ENCODE assay signal across 1 cellular context in the genomic region with DNA sequence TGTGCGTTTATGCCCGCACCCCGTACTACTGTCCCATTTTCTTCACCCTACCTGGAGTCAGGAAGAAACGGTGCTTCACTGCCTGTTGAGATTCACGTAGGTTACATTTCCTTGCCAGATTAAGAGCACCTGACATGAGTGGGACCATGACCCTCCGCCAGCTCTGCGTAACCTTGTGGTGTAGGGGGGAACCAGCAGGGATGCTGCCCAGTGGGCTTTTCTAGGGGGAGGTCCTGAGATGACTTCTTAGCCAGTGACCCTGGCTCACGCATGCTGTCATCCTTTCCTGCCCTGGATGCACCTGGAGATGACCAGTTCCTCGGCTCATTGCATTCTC.
TF ChIP-seq lines count a peak whose summit lies in the region.

No MANE protein-coding gene starts in this region.

TF ChIP-seq in SK-N-SH, 30 proteins besides CTCF, POLR2A, EP300 and RAD21 (continued from another document):
- TF ChIP-seq, protein P1, sequence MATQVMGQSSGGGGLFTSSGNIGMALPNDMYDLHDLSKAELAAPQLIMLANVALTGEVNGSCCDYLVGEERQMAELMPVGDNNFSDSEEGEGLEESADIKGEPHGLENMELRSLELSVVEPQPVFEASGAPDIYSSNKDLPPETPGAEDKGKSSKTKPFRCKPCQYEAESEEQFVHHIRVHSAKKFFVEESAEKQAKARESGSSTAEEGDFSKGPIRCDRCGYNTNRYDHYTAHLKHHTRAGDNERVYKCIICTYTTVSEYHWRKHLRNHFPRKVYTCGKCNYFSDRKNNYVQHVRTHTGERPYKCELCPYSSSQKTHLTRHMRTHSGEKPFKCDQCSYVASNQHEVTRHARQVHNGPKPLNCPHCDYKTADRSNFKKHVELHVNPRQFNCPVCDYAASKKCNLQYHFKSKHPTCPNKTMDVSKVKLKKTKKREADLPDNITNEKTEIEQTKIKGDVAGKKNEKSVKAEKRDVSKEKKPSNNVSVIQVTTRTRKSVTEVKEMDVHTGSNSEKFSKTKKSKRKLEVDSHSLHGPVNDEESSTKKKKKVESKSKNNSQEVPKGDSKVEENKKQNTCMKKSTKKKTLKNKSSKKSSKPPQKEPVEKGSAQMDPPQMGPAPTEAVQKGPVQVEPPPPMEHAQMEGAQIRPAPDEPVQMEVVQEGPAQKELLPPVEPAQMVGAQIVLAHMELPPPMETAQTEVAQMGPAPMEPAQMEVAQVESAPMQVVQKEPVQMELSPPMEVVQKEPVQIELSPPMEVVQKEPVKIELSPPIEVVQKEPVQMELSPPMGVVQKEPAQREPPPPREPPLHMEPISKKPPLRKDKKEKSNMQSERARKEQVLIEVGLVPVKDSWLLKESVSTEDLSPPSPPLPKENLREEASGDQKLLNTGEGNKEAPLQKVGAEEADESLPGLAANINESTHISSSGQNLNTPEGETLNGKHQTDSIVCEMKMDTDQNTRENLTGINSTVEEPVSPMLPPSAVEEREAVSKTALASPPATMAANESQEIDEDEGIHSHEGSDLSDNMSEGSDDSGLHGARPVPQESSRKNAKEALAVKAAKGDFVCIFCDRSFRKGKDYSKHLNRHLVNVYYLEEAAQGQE (IDR thresholded peaks at IDR 0.05; ENCODE audit: low read depth, low read length): no peak
- TF ChIP-seq SIN3A (IDR thresholded peaks at IDR 0.05; ENCODE audit: borderline replicate concordance, low read depth, low read length): no peak
- TF ChIP-seq, protein P2, sequence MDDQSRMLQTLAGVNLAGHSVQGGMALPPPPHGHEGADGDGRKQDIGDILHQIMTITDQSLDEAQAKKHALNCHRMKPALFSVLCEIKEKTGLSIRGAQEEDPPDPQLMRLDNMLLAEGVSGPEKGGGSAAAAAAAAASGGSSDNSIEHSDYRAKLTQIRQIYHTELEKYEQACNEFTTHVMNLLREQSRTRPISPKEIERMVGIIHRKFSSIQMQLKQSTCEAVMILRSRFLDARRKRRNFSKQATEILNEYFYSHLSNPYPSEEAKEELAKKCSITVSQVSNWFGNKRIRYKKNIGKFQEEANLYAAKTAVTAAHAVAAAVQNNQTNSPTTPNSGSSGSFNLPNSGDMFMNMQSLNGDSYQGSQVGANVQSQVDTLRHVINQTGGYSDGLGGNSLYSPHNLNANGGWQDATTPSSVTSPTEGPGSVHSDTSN (IDR thresholded peaks at IDR 0.05): no peak
- TF ChIP-seq RFX5 (IDR thresholded peaks at IDR 0.05; ENCODE audit: low read length): no peak
- TF ChIP-seq MEF2A (IDR thresholded peaks at IDR 0.05; ENCODE audit: borderline replicate concordance, low read depth): no peak
- no peak for TF ChIP-seq NRF1 (IDR thresholded peaks at IDR 0.05; ENCODE audit: low read depth, low read length)
- no peak for TF ChIP-seq JUND (IDR thresholded peaks at IDR 0.05)
- TF ChIP-seq ELF1 (IDR thresholded peaks at IDR 0.05): no peak
- TF ChIP-seq, protein P3, sequence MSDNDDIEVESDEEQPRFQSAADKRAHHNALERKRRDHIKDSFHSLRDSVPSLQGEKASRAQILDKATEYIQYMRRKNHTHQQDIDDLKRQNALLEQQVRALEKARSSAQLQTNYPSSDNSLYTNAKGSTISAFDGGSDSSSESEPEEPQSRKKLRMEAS (IDR thresholded peaks at IDR 0.05; ENCODE audit: low read depth): no peak
- no peak for TF ChIP-seq SMC3 (IDR thresholded peaks at IDR 0.05; ENCODE audit: low read depth, low read length)
- no peak for TF ChIP-seq TAF1 (IDR thresholded peaks at IDR 0.05; ENCODE audit: borderline replicate concordance, low read depth, low read length)
- TF ChIP-seq TEAD4 (IDR thresholded peaks at IDR 0.05; ENCODE audit: borderline replicate concordance, insufficient read depth): no peak
- no peak for TF ChIP-seq NFIC (IDR thresholded peaks at IDR 0.05; ENCODE audit: borderline replicate concordance)
- no peak for TF ChIP-seq GABPA (IDR thresholded peaks at IDR 0.05; ENCODE audit: low read depth)
- TF ChIP-seq TCF12 (IDR thresholded peaks at IDR 0.05): no peak
